In the genomic region with DNA sequence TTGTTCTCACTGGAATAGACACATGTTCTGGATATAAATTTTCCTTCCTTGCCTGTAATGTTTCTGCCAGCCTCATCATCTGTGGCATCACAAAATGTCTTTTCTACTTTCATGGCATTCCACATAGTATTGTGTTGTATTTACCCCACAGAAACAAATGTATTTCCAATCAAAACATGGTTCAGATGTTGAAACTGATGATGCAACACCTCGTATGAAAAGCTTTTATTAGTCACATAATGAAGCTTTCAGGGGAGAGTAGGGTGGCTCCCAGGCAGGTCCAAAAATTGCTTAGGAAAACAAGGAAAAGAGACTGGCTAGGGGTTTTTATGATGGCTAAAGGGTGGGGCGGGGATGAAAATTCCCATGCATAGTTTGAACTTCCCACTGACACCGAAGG, we compare ENCODE assay signal across 21 cellular contexts.
"Had no signal": no experiment of that assay in that cellular context is flagged by ENCODE, and none has a peak within 500 bp of the region (broad histone marks: within the 10 kb centered on the region; RNA-seq: fewer than 3 reads in every experiment).

No MANE protein-coding gene starts in this region.

- H3K36me3 Mint-ChIP-seq: activated naive CD4-positive, alpha-beta T cell treated with anti-CD3 and anti-CD28 coated beads, Interleukin-2, amount 50 U/mL, for 72 hours; naive B cell; WTC11 had no signal

- H3K4me3 ChIP-seq: adrenal gland, lower lobe of right lung, sigmoid colon, spleen, upper lobe of right lung had no signal

- H3K9me3 Mint-ChIP-seq: activated naive CD4-positive, alpha-beta T cell treated with anti-CD3 and anti-CD28 coated beads, Interleukin-2, amount 50 U/mL, for 72 hours; activated T-helper 17 cell treated with anti-CD3 and anti-CD28 coated beads, Interleukin-2, amount 50 U/mL, for 72 hours; endodermal cell; T-helper 1 cell treated with Interleukin-12 subunit alpha and Interleukin-12 subunit beta and Interleukin-4 antibody, amounts not matched to agents 30 μg/mL and 1 μg/mL, for 36 hours had no signal

- ATAC-seq: activated naive CD4-positive, alpha-beta T cell treated with anti-CD3 and anti-CD28 coated beads, Interleukin-2, amount 50 U/mL, for 72 hours; activated T-helper 17 cell treated with anti-CD3 and anti-CD28 coated beads, Interleukin-2, amount 50 U/mL, for 72 hours; left lobe of liver; lower lobe of right lung; stimulated activated naive CD8-positive, alpha-beta T cell treated with anti-CD3 and anti-CD28 coated beads, Interleukin-15, Interleukin-2, amounts not matched to agents 100 U/mL and 50 U/mL, for 24 hours; upper lobe of right lung; WTC11 had no signal

- H3K4me1 Mint-ChIP-seq: activated T-helper 17 cell treated with anti-CD3 and anti-CD28 coated beads, Interleukin-2, amount 50 U/mL, for 72 hours; endodermal cell; naive B cell; WTC11 had no signal

- H3K4me3 Mint-ChIP-seq: activated T-helper 17 cell treated with anti-CD3 and anti-CD28 coated beads, Interleukin-2, amount 50 U/mL, for 72 hours; endodermal cell; naive B cell; T-helper 1 cell treated with Interleukin-12 subunit alpha and Interleukin-12 subunit beta and Interleukin-4 antibody, amounts not matched to agents 30 μg/mL and 1 μg/mL, for 36 hours; WTC11 had no signal

- FAIRE-seq: astrocyte had no signal

- H3K36me3 ChIP-seq: adrenal gland, lower lobe of right lung, sigmoid colon, spleen, upper lobe of right lung had no signal

- H3K27ac Mint-ChIP-seq: activated naive CD4-positive, alpha-beta T cell treated with anti-CD3 and anti-CD28 coated beads, Interleukin-2, amount 50 U/mL, for 72 hours; activated T-helper 17 cell treated with anti-CD3 and anti-CD28 coated beads, Interleukin-2, amount 50 U/mL, for 72 hours; endodermal cell; naive B cell; T-helper 1 cell treated with Interleukin-12 subunit alpha and Interleukin-12 subunit beta and Interleukin-4 antibody, amounts not matched to agents 30 μg/mL and 1 μg/mL, for 36 hours; WTC11 had no signal

- H3K27me3 ChIP-seq: adrenal gland, sigmoid colon, spleen, upper lobe of right lung had no signal

- H3K9me3 ChIP-seq: adrenal gland, lower lobe of right lung, sigmoid colon, spleen, upper lobe of right lung had no signal

- H3K4me1 ChIP-seq: adrenal gland, lower lobe of right lung, sigmoid colon, spleen, upper lobe of right lung had no signal

- DNase-seq: activated T-cell treated with anti-CD3 and anti-CD28 coated beads, Interleukin-2, amount 50 U/mL, for 1 hour; adrenal gland; cerebellar nuclear complex; cortex of kidney; endodermal cell; lower lobe of right lung; naive B cell; nucleus accumbens; posterior cingulate gyrus; sigmoid colon; spleen; stimulated activated CD4-positive, alpha-beta T cell treated with anti-CD3 and anti-CD28 coated beads, Interleukin-4, amount 100 ng/mL, for 1 hour; stimulated activated naive CD8-positive, alpha-beta T cell treated with anti-CD3 and anti-CD28 coated beads, Interleukin-15, Interleukin-2, amounts not matched to agents 100 U/mL and 50 U/mL, for 24 hours; T1000; upper lobe of right lung had no signal

- H3K27ac ChIP-seq: adrenal gland, lower lobe of right lung, sigmoid colon, spleen, upper lobe of right lung had no signal
